24 cellular contexts compared by ENCODE assay signal in genomic region chr2:226158229-226158628, GRCh38.
"Had no signal": no experiment of that assay in that cellular context is flagged by ENCODE, and none has a peak within 500 bp of the region (broad histone marks: within the 10 kb centered on the region; RNA-seq: fewer than 3 reads in every experiment).

No MANE protein-coding gene starts in this region.

- DNase-seq: cortex of kidney; effector memory CD4-positive, alpha-beta T cell; gastrocnemius medialis; heart right ventricle; islet precursor cell; left lung; mesenchymal stem cell; naive B cell; nephron progenitor cell; nucleus accumbens; pancreas; spleen; stimulated activated CD4-positive, alpha-beta T cell treated with anti-CD3 and anti-CD28 coated beads, Interleukin-15, amount 100 ng/mL, for 24 hours; stimulated activated CD4-positive, alpha-beta T cell treated with anti-CD3 and anti-CD28 coated beads, Interleukin-1b, Interleukin-23, amount 100 ng/mL, for 48 hours; stimulated activated CD4-positive, alpha-beta T cell treated with anti-CD3 and anti-CD28 coated beads, Interleukin-4, amount 100 ng/mL, for 24 hours; upper lobe of right lung had no signal

- H3K27ac ChIP-seq: gastrocnemius medialis, heart right ventricle, left lung, pancreas, prostate gland, spleen, tibial nerve, upper lobe of right lung, vagina had no signal

- H3K4me1 ChIP-seq: left lung, pancreas, prostate gland, spleen, upper lobe of right lung, vagina had no signal

- H3K27me3 ChIP-seq: gastrocnemius medialis, heart right ventricle, left lung, pancreas, spleen, tibial nerve, upper lobe of right lung, vagina had no signal

- ATAC-seq: esophagus mucosa; gastrocnemius medialis; left lung; pancreas; sciatic nerve; stimulated activated memory B cell treated with anti-CD40 and anti-IgM and Interleukin-4, amounts not matched to agents 10 μg/mL and 1 μg/mL and 100 μg/mL, for 72 hours; upper lobe of right lung had no signal

- H3K4me3 ChIP-seq: gastrocnemius medialis, heart right ventricle, left lung, lung, pancreas, prostate gland, spleen, tibial nerve, upper lobe of right lung, vagina had no signal

- H3K9me3 ChIP-seq: gastrocnemius medialis, heart right ventricle, left lung, pancreas, prostate gland, spleen, tibial nerve, upper lobe of right lung, vagina had no signal

- H3K36me3 ChIP-seq: gastrocnemius medialis, heart right ventricle, left lung, pancreas, prostate gland, spleen, tibial nerve, upper lobe of right lung, vagina had no signal

- FAIRE-seq: endometrium, pancreas had no signal
